ENCODE assay signal across 1 cellular context in the genomic region with DNA sequence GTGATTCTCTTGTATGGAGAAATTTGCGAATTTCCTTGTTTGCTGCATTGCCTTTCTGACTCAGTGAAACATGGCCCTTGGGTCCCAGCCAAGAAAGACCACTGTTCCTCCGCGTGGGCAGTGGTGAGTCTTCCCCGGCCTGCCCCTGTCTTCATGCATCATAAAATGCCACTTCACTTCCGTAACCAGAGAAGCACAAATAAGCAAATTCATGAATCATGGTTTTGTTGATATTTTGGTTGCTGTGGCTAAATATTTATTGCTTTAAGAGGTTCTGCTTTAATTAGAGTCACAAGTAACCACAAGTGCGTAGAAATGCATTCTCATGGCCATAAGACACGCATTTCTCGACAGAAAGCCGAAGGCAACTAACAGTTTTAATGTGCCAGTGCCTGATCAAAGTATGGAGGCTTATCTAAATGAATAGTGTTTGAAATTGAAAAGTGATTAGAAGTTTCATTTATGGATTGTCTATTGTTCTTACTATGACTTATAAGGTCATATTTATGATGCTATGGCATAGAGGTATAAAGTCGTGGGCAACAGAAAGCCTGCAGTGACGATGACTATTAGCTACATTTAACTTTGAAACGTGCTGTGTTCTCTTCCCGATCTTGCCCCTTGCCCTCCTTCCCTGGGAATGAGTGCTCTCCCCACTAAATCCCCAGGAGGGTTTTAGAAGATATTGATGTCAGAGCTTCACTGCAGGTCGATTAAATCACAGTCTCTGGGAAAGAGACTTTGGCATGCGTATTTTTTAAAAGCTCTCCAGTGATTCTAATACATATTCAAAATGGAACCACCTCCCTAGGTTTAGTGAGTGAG.
A peak's percentile ranks its signal among the peaks of the same experiment; 100 is the strongest.
TF ChIP-seq lines count a peak whose summit lies in the region.

No MANE protein-coding gene starts in this region.

TF ChIP-seq in HEK293, 187 proteins besides CTCF, POLR2A, EP300 and RAD21 (continued from another document and continues in another):
- TF ChIP-seq ZNF624 (tag by site-specific recombination; IDR thresholded peaks at IDR 0.05) (no peak), ZEB2 (tag by site-specific recombination; IDR thresholded peaks at IDR 0.05) (peak; percentile 98), SCRT2 (tag by site-specific recombination; IDR thresholded peaks at IDR 0.05) (peak; percentile 74), SP7 (tag by site-specific recombination; IDR thresholded peaks at IDR 0.05) (peak; percentile 99), ZNF433 (tag by site-specific recombination; IDR thresholded peaks at IDR 0.05; ENCODE audit: low read depth) (no peak), ZNF292 (tag by site-specific recombination; IDR thresholded peaks at IDR 0.05; ENCODE audit: borderline replicate concordance, low read depth) (no peak), ZFP69B (tag by site-specific recombination; IDR thresholded peaks at IDR 0.05) (peak; percentile 82), ZSCAN16 (tag by site-specific recombination; IDR thresholded peaks at IDR 0.05) (no peak), GLI2 (tag by site-specific recombination; IDR thresholded peaks at IDR 0.05; ENCODE audit: borderline replicate concordance, low read depth) (peak; percentile 92; the same call in 1 of the 2 replicates), ZNF175 (tag by site-specific recombination; IDR thresholded peaks at IDR 0.05) (no peak), ZFP3 (tag by site-specific recombination; IDR thresholded peaks at IDR 0.05; ENCODE audit: low read depth) (no peak), ZNF350 (tag by site-specific recombination; IDR thresholded peaks at IDR 0.05) (no peak), ZNF146 (tag by site-specific recombination; IDR thresholded peaks at IDR 0.05) (peak; percentile 35; the same call in 1 of the 2 replicates), ZNF184 (tag by site-specific recombination; IDR thresholded peaks at IDR 0.05) (peak; percentile 92), ZNF560 (tag by site-specific recombination; IDR thresholded peaks at IDR 0.05; ENCODE audit: borderline replicate concordance) (no peak), ZNF19 (tag by site-specific recombination; IDR thresholded peaks at IDR 0.05; ENCODE audit: low read depth) (no peak), ZNF138 (tag by site-specific recombination; IDR thresholded peaks at IDR 0.05; ENCODE audit: borderline replicate concordance) (no peak), IKZF3 (tag by site-specific recombination; IDR thresholded peaks at IDR 0.05) (peak; percentile 62), KLF8 (tag by site-specific recombination; IDR thresholded peaks at IDR 0.05) (peak; percentile 90), ZNF2 (tag by site-specific recombination; IDR thresholded peaks at IDR 0.05) (peak; percentile 59; the same call in 1 of the 2 replicates), OSR2 (tag by site-specific recombination; IDR thresholded peaks at IDR 0.05) (peak; percentile 100), ZNF23 (tag by site-specific recombination; IDR thresholded peaks at IDR 0.05; ENCODE audit: borderline replicate concordance) (no peak), ZNF341 (tag by site-specific recombination; IDR thresholded peaks at IDR 0.05; ENCODE audit: low read depth) (no peak)
- TF ChIP-seq, protein P1, sequence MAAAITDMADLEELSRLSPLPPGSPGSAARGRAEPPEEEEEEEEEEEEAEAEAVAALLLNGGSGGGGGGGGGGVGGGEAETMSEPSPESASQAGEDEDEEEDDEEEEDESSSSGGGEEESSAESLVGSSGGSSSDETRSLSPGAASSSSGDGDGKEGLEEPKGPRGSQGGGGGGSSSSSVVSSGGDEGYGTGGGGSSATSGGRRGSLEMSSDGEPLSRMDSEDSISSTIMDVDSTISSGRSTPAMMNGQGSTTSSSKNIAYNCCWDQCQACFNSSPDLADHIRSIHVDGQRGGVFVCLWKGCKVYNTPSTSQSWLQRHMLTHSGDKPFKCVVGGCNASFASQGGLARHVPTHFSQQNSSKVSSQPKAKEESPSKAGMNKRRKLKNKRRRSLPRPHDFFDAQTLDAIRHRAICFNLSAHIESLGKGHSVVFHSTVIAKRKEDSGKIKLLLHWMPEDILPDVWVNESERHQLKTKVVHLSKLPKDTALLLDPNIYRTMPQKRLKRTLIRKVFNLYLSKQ (tag by site-specific recombination; IDR thresholded peaks at IDR 0.05; ENCODE audit: borderline replicate concordance), result no peak
- TF ChIP-seq, protein P2, sequence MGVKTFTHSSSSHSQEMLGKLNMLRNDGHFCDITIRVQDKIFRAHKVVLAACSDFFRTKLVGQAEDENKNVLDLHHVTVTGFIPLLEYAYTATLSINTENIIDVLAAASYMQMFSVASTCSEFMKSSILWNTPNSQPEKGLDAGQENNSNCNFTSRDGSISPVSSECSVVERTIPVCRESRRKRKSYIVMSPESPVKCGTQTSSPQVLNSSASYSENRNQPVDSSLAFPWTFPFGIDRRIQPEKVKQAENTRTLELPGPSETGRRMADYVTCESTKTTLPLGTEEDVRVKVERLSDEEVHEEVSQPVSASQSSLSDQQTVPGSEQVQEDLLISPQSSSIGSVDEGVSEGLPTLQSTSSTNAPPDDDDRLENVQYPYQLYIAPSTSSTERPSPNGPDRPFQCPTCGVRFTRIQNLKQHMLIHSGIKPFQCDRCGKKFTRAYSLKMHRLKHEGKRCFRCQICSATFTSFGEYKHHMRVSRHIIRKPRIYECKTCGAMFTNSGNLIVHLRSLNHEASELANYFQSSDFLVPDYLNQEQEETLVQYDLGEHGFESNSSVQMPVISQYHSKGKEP (tag by site-specific recombination; IDR thresholded peaks at IDR 0.05), result peak; percentile 94
- TF ChIP-seq, protein P3, sequence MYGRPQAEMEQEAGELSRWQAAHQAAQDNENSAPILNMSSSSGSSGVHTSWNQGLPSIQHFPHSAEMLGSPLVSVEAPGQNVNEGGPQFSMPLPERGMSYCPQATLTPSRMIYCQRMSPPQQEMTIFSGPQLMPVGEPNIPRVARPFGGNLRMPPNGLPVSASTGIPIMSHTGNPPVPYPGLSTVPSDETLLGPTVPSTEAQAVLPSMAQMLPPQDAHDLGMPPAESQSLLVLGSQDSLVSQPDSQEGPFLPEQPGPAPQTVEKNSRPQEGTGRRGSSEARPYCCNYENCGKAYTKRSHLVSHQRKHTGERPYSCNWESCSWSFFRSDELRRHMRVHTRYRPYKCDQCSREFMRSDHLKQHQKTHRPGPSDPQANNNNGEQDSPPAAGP (tag by site-specific recombination; IDR thresholded peaks at IDR 0.05), result peak; percentile 56; the same call in 1 of the 2 replicates
- TF ChIP-seq, protein P4, sequence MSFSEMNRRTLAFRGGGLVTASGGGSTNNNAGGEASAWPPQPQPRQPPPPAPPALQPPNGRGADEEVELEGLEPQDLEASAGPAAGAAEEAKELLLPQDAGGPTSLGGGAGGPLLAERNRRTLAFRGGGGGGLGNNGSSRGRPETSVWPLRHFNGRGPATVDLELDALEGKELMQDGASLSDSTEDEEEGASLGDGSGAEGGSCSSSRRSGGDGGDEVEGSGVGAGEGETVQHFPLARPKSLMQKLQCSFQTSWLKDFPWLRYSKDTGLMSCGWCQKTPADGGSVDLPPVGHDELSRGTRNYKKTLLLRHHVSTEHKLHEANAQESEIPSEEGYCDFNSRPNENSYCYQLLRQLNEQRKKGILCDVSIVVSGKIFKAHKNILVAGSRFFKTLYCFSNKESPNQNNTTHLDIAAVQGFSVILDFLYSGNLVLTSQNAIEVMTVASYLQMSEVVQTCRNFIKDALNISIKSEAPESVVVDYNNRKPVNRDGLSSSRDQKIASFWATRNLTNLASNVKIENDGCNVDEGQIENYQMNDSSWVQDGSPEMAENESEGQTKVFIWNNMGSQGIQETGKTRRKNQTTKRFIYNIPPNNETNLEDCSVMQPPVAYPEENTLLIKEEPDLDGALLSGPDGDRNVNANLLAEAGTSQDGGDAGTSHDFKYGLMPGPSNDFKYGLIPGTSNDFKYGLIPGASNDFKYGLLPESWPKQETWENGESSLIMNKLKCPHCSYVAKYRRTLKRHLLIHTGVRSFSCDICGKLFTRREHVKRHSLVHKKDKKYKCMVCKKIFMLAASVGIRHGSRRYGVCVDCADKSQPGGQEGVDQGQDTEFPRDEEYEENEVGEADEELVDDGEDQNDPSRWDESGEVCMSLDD (tag by site-specific recombination; IDR thresholded peaks at IDR 0.05), result peak; percentile 18; the same call in 1 of the 2 replicates
- TF ChIP-seq, protein P5, sequence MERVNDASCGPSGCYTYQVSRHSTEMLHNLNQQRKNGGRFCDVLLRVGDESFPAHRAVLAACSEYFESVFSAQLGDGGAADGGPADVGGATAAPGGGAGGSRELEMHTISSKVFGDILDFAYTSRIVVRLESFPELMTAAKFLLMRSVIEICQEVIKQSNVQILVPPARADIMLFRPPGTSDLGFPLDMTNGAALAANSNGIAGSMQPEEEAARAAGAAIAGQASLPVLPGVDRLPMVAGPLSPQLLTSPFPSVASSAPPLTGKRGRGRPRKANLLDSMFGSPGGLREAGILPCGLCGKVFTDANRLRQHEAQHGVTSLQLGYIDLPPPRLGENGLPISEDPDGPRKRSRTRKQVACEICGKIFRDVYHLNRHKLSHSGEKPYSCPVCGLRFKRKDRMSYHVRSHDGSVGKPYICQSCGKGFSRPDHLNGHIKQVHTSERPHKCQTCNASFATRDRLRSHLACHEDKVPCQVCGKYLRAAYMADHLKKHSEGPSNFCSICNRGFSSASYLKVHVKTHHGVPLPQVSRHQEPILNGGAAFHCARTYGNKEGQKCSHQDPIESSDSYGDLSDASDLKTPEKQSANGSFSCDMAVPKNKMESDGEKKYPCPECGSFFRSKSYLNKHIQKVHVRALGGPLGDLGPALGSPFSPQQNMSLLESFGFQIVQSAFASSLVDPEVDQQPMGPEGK (tag by site-specific recombination; IDR thresholded peaks at IDR 0.05), result peak; percentile 84
- TF ChIP-seq, protein P6, sequence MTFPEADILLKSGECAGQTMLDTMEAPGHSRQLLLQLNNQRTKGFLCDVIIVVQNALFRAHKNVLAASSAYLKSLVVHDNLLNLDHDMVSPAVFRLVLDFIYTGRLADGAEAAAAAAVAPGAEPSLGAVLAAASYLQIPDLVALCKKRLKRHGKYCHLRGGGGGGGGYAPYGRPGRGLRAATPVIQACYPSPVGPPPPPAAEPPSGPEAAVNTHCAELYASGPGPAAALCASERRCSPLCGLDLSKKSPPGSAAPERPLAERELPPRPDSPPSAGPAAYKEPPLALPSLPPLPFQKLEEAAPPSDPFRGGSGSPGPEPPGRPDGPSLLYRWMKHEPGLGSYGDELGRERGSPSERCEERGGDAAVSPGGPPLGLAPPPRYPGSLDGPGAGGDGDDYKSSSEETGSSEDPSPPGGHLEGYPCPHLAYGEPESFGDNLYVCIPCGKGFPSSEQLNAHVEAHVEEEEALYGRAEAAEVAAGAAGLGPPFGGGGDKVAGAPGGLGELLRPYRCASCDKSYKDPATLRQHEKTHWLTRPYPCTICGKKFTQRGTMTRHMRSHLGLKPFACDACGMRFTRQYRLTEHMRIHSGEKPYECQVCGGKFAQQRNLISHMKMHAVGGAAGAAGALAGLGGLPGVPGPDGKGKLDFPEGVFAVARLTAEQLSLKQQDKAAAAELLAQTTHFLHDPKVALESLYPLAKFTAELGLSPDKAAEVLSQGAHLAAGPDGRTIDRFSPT (tag by site-specific recombination; IDR thresholded peaks at IDR 0.05), result peak; percentile 83
- TF ChIP-seq, protein P7, sequence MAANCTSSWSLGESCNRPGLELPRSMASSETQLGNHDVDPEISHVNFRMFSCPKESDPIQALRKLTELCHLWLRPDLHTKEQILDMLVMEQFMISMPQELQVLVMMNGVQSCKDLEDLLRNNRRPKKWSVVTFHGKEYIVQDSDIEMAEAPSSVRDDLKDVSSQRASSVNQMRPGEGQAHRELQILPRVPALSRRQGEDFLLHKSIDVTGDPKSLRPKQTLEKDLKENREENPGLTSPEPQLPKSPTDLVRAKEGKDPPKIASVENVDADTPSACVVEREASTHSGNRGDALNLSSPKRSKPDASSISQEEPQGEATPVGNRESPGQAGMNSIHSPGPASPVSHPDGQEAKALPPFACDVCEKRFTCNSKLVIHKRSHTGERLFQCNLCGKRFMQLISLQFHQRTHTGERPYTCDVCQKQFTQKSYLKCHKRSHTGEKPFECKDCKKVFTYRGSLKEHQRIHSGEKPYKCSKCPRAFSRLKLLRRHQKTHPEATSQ (tag by site-specific recombination; IDR thresholded peaks at IDR 0.05), result no peak
- TF ChIP-seq, protein P8, sequence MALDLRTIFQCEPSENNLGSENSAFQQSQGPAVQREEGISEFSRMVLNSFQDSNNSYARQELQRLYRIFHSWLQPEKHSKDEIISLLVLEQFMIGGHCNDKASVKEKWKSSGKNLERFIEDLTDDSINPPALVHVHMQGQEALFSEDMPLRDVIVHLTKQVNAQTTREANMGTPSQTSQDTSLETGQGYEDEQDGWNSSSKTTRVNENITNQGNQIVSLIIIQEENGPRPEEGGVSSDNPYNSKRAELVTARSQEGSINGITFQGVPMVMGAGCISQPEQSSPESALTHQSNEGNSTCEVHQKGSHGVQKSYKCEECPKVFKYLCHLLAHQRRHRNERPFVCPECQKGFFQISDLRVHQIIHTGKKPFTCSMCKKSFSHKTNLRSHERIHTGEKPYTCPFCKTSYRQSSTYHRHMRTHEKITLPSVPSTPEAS (tag by site-specific recombination; IDR thresholded peaks at IDR 0.05), result 0 out of 2 replicates have a peak, but pooled peaks have one; percentile 16
- TF ChIP-seq, protein P9, sequence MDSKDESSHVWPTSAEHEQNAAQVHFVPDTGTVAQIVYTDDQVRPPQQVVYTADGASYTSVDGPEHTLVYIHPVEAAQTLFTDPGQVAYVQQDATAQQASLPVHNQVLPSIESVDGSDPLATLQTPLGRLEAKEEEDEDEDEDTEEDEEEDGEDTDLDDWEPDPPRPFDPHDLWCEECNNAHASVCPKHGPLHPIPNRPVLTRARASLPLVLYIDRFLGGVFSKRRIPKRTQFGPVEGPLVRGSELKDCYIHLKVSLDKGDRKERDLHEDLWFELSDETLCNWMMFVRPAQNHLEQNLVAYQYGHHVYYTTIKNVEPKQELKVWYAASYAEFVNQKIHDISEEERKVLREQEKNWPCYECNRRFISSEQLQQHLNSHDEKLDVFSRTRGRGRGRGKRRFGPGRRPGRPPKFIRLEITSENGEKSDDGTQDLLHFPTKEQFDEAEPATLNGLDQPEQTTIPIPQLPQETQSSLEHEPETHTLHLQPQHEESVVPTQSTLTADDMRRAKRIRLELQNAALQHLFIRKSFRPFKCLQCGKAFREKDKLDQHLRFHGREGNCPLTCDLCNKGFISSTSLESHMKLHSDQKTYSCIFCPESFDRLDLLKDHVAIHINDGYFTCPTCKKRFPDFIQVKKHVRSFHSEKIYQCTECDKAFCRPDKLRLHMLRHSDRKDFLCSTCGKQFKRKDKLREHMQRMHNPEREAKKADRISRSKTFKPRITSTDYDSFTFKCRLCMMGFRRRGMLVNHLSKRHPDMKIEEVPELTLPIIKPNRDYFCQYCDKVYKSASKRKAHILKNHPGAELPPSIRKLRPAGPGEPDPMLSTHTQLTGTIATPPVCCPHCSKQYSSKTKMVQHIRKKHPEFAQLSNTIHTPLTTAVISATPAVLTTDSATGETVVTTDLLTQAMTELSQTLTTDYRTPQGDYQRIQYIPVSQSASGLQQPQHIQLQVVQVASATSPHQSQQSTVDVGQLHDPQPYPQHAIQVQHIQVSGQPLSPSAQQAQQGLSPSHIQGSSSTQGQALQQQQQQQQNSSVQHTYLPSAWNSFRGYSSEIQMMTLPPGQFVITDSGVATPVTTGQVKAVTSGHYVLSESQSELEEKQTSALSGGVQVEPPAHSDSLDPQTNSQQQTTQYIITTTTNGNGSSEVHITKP (tag by site-specific recombination; IDR thresholded peaks at IDR 0.05), result 0 out of 2 replicates have a peak, but pooled peaks have one; percentile 27
